In genomic region chr5:61176631-61177030, GRCh38 we compare ENCODE assay signal across 16 cellular contexts.
"Had no signal": no experiment of that assay in that cellular context is flagged by ENCODE, and none has a peak within 500 bp of the region (broad histone marks: within the 10 kb centered on the region; RNA-seq: fewer than 3 reads in every experiment).

No MANE protein-coding gene starts in this region.

- DNase-seq: KBM-7, MV-4-11, NCI-H1048, NCI-H1105, NCI-H1436 treated with DMSO at 0.1 percent for 48 hours, NCI-H1694, NCI-H187 treated with DMSO at 0.1 percent for 48 hours, NCI-H2029 treated with DMSO at 0.1 percent for 48 hours, NCI-H2171 treated with DMSO at 0.1 percent for 48 hours, NCI-H446 treated with DMSO at 0.1 percent for 48 hours, NCI-H510A treated with DMSO at 0.1 percent for 48 hours, NCI-H526, NCI-H82, SHP77 treated with DMSO at 0.1 percent for 48 hours had no signal

- H3K27me3 ChIP-seq: SJSA1 had no signal

- H3K27ac ChIP-seq: SJSA1, SK-N-MC had no signal

- H3K36me3 ChIP-seq: SJSA1 had no signal

- H3K9me3 ChIP-seq: SJSA1 had no signal

- H3K4me1 ChIP-seq: SJSA1 had no signal

- H3K4me3 ChIP-seq: SJSA1, SK-N-MC had no signal
